Comparison of ENCODE assay signal across 1 cellular context in the genomic region with DNA sequence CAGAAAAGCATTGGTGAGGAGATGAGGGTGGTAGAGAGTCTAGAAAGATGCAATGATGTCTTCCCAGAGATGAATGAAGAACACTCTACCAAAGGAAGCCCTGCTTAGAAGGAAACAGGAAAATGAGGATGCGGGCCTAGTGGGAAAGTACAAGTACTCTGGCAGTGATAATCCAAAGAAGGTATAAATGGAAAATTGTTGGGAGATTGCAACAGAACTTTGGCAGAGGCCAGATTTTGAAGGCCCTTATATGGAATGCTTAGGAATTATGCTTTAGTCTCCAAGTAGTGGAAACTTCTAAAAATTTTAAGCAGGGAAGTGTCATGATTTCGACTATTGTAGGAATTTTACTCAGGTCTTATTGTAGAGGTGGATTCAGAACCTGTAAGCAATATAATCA.
TF ChIP-seq lines count a peak whose summit lies in the region.

No MANE protein-coding gene starts in this region.

TF ChIP-seq in IMR-90, 13 proteins besides CTCF, POLR2A, EP300 and RAD21:
- TF ChIP-seq RCOR1 (IDR thresholded peaks at IDR 0.05; ENCODE audit: insufficient replicate concordance, low read length) (no peak), BHLHE40 (IDR thresholded peaks at IDR 0.05; ENCODE audit: low read depth, low read length) (no peak), CEBPB (IDR thresholded peaks at IDR 0.05; ENCODE audit: low read depth, low read length) (no peak), NFE2L2 (IDR thresholded peaks at IDR 0.05; ENCODE audit: low read depth, low read length) (no peak), FOS (IDR thresholded peaks at IDR 0.05; ENCODE audit: low read depth, low read length) (no peak), MAFK (IDR thresholded peaks at IDR 0.05; ENCODE audit: low read depth, low read length) (no peak), MXI1 (IDR thresholded peaks at IDR 0.05; ENCODE audit: borderline replicate concordance, low read depth, low read length) (no peak), MAZ (IDR thresholded peaks at IDR 0.05; ENCODE audit: borderline replicate concordance, low read depth, low read length) (no peak), RFX5 (IDR thresholded peaks at IDR 0.05; ENCODE audit: low read depth, low read length) (no peak), CHD1 (IDR thresholded peaks at IDR 0.05; ENCODE audit: low read depth, low read length) (no peak), SMC3 (IDR thresholded peaks at IDR 0.05; ENCODE audit: low read depth, low read length) (no peak)
- TF ChIP-seq, protein P1, sequence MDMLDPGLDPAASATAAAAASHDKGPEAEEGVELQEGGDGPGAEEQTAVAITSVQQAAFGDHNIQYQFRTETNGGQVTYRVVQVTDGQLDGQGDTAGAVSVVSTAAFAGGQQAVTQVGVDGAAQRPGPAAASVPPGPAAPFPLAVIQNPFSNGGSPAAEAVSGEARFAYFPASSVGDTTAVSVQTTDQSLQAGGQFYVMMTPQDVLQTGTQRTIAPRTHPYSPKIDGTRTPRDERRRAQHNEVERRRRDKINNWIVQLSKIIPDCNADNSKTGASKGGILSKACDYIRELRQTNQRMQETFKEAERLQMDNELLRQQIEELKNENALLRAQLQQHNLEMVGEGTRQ (IDR thresholded peaks at IDR 0.05; ENCODE audit: low read depth, low read length) = no peak
- TF ChIP-seq, protein P2, sequence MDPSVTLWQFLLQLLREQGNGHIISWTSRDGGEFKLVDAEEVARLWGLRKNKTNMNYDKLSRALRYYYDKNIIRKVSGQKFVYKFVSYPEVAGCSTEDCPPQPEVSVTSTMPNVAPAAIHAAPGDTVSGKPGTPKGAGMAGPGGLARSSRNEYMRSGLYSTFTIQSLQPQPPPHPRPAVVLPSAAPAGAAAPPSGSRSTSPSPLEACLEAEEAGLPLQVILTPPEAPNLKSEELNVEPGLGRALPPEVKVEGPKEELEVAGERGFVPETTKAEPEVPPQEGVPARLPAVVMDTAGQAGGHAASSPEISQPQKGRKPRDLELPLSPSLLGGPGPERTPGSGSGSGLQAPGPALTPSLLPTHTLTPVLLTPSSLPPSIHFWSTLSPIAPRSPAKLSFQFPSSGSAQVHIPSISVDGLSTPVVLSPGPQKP (IDR thresholded peaks at IDR 0.05; ENCODE audit: borderline replicate concordance, low read depth, low read length) = no peak
